1 cellular context compared by ENCODE assay signal in genomic region chr16:85173981-85174751, GRCh38.
TF ChIP-seq lines count a peak whose summit lies in the region.

No MANE protein-coding gene starts in this region.

TF ChIP-seq in HEK293, 187 proteins besides CTCF, POLR2A, EP300 and RAD21 (continued from another document):
- TF ChIP-seq ZNF404 (tag by site-specific recombination; IDR thresholded peaks at IDR 0.05) (no peak), ZBTB44 (tag by site-specific recombination; IDR thresholded peaks at IDR 0.05) (0 out of 2 replicates have a peak, but pooled peaks have one; percentile 11), ZNF292 (tag by site-specific recombination; IDR thresholded peaks at IDR 0.05; ENCODE audit: borderline replicate concordance, low read depth) (no peak), ZNF560 (tag by site-specific recombination; IDR thresholded peaks at IDR 0.05; ENCODE audit: borderline replicate concordance) (no peak), KLF8 (tag by site-specific recombination; IDR thresholded peaks at IDR 0.05) (no peak), ZNF513 (tag by site-specific recombination; IDR thresholded peaks at IDR 0.05) (no peak), ZNF24 (tag by site-specific recombination; IDR thresholded peaks at IDR 0.05) (no peak)
